Comparison of ENCODE assay signal across 8 cellular contexts in genomic region chr5:107671742-107672211, GRCh38. TPM values are rescaled to one million over a fixed set of nuclear protein-coding genes. Genes with fewer than 3 reads are reported as not detected.
DNase-seq lines count a peak whose midpoint lies in the region; ATAC-seq and TF ChIP-seq lines count a peak whose summit lies in the region.

No MANE protein-coding gene starts in this region.

- 0 out of 2 replicates have a peak overlapping the region, but pooled peaks have one; percentile 3 for H3K9ac ChIP-seq in Karpas-422 (ENCODE audit: low read length)

- H3K4me2 ChIP-seq in Karpas-422 (ENCODE audit: low read depth, low read length, poor library complexity, severe bottlenecking), result peak overlapping the region; percentile 73

- ATAC-seq in SK-N-SH treated with all-trans-retinoic acid at 6 μM for 48 hours, result peak; percentile 5
- ATAC-seq in naive thymus-derived CD8-positive, alpha-beta T cell, result no peak

- H3K4me3 ChIP-seq in Karpas-422 (ENCODE audit: low read length) (peak overlapping the region; percentile 58), epithelial cell of esophagus (ENCODE audit: low read length) (peak overlapping the region; percentile 90)

- H3K4me1 Mint-ChIP-seq in naive thymus-derived CD8-positive, alpha-beta T cell, result peaks cover 19 to 43% (median 31%) of the 10 kb centered on the region in 4 donors

- no peaks in the 10 kb centered on the region for H3K79me2 ChIP-seq in Karpas-422 (ENCODE audit: low read length)

- H4K20me1 ChIP-seq in Karpas-422 (ENCODE audit: insufficient read depth, low read depth, low read length), result no peaks in the 10 kb centered on the region

- H3K9me3 ChIP-seq in Karpas-422 (ENCODE audit: low read length), result no peaks in the 10 kb centered on the region

- H3K9me3 Mint-ChIP-seq in naive thymus-derived CD8-positive, alpha-beta T cell, result peaks cover 0 to 2% (median 0%) of the 10 kb centered on the region in 9 donors

- H3K27ac ChIP-seq in Karpas-422 (ENCODE audit: low read length), result no peak overlapping the region

- no peaks in the 10 kb centered on the region for H3K36me3 ChIP-seq in Karpas-422 (ENCODE audit: insufficient read depth, low read length)

- no peak for TF ChIP-seq CTCF in epithelial cell of esophagus (IDR thresholded peaks at IDR 0.05; ENCODE audit: insufficient read depth, low read depth, low read length, missing control alignments)

- no peaks in the 10 kb centered on the region; the same call in 1 of the 2 replicates for H3K27me3 ChIP-seq in Karpas-422 (ENCODE audit: low read length)

- POLR2A ChIA-PET in naive thymus-derived CD8-positive, alpha-beta T cell (lab: Charles Lee), result no interaction called here

- peak overlapping the region in 1 of 10 donors; percentile 10 for H3K27ac Mint-ChIP-seq in naive thymus-derived CD8-positive, alpha-beta T cell

- peaks cover 17% of the 10 kb centered on the region for H3K4me1 ChIP-seq in Karpas-422 (ENCODE audit: low read length)

- no peaks in the 10 kb centered on the region for H3K9me2 ChIP-seq in Karpas-422 (replicated peaks; ENCODE audit: insufficient read depth, low read length)

- no peak overlapping the region for H2AFZ ChIP-seq in Karpas-422 (ENCODE audit: low read length)

- H3K27me3 Mint-ChIP-seq in naive thymus-derived CD8-positive, alpha-beta T cell, result peaks cover 35 to 82% (median 61%) of the 10 kb centered on the region in 5 donors

- peak overlapping the region; percentile 79 to 97 (median 82) for H3K4me3 Mint-ChIP-seq in naive thymus-derived CD8-positive, alpha-beta T cell

- DNase-seq in NCI-H510A treated with DMSO at 0.1 percent for 48 hours (lab: John Stamatoyannopoulos, UW), result peak; percentile 14
- no peak for DNase-seq in NCI-H510A (lab: John Stamatoyannopoulos, UW)
- no peak for DNase-seq in Karpas-422
- DNase-seq in epithelial cell of esophagus (ENCODE audit: low read depth), result peak; percentile 91
- no peak for DNase-seq in naive thymus-derived CD8-positive, alpha-beta T cell
- DNase-seq in stimulated activated CD4-positive, alpha-beta T cell treated with anti-CD3 and anti-CD28 coated beads, Interleukin-4, amount 100 ng/mL, for 1 hour, result no peak
- DNase-seq in cortex of kidney (lab: John Stamatoyannopoulos, UW), result no peak

- peaks cover 0 to 6% (median 0%) of the 10 kb centered on the region in 3 donors for H3K36me3 Mint-ChIP-seq in naive thymus-derived CD8-positive, alpha-beta T cell

TF ChIP-seq in SK-N-SH treated with all-trans-retinoic acid at 6 μM for 48 hours, 23 proteins besides CTCF, POLR2A, EP300 and RAD21:
- TF ChIP-seq ZNF8 (CRISPR knock-in tag; IDR thresholded peaks at IDR 0.05), result no peak
- TF ChIP-seq, protein P1, sequence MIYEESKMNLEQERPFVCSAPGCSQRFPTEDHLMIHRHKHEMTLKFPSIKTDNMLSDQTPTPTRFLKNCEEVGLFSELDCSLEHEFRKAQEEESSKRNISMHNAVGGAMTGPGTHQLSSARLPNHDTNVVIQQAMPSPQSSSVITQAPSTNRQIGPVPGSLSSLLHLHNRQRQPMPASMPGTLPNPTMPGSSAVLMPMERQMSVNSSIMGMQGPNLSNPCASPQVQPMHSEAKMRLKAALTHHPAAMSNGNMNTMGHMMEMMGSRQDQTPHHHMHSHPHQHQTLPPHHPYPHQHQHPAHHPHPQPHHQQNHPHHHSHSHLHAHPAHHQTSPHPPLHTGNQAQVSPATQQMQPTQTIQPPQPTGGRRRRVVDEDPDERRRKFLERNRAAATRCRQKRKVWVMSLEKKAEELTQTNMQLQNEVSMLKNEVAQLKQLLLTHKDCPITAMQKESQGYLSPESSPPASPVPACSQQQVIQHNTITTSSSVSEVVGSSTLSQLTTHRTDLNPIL (CRISPR knock-in tag; IDR thresholded peaks at IDR 0.05; ENCODE audit: low read depth), result no peak
- TF ChIP-seq TOX (CRISPR knock-in tag; IDR thresholded peaks at IDR 0.05; ENCODE audit: borderline replicate concordance), result no peak
- no peak for TF ChIP-seq CSDC2 (CRISPR knock-in tag; IDR thresholded peaks at IDR 0.05)
- no peak for TF ChIP-seq ZNF565 (CRISPR knock-in tag; conservative IDR thresholded peaks at IDR 0.05; ENCODE audit: low read depth)
- no peak for TF ChIP-seq CSRNP3 (CRISPR knock-in tag; IDR thresholded peaks at IDR 0.05)
- TF ChIP-seq, protein P2, sequence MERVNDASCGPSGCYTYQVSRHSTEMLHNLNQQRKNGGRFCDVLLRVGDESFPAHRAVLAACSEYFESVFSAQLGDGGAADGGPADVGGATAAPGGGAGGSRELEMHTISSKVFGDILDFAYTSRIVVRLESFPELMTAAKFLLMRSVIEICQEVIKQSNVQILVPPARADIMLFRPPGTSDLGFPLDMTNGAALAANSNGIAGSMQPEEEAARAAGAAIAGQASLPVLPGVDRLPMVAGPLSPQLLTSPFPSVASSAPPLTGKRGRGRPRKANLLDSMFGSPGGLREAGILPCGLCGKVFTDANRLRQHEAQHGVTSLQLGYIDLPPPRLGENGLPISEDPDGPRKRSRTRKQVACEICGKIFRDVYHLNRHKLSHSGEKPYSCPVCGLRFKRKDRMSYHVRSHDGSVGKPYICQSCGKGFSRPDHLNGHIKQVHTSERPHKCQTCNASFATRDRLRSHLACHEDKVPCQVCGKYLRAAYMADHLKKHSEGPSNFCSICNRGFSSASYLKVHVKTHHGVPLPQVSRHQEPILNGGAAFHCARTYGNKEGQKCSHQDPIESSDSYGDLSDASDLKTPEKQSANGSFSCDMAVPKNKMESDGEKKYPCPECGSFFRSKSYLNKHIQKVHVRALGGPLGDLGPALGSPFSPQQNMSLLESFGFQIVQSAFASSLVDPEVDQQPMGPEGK (CRISPR knock-in tag; IDR thresholded peaks at IDR 0.05; ENCODE audit: borderline replicate concordance), result no peak
- TF ChIP-seq ESRRG (CRISPR knock-in tag; IDR thresholded peaks at IDR 0.05), result no peak
- TF ChIP-seq RARB (CRISPR knock-in tag; IDR thresholded peaks at IDR 0.05), result no peak
- TF ChIP-seq TCF4 (CRISPR knock-in tag; IDR thresholded peaks at IDR 0.05; ENCODE audit: borderline replicate concordance), result no peak
- no peak for TF ChIP-seq ARNTL (CRISPR knock-in tag; IDR thresholded peaks at IDR 0.05; ENCODE audit: borderline replicate concordance, low read depth)
- TF ChIP-seq SNAI2 (CRISPR knock-in tag; IDR thresholded peaks at IDR 0.05), result no peak

RNA-seq across cellular contexts. Expression of gene EFNA5, which starts 1.0 kb away (rescaled TPM):
- not detected in 2 replicates for total RNA-seq in Karpas-422 (2014; rRNA removed; shearing (Covaris generic); ENCODE audit: low replicate concordance)
- total RNA-seq in naive thymus-derived CD8-positive, alpha-beta T cell, result not detected
- under 1 TPM in 1 of 3 donors, not detected in 2; 0.03 TPM for polyA plus RNA-seq in naive thymus-derived CD8-positive, alpha-beta T cell

Comparison
In these comparisons a context has a peak if more than half of its experiments do, and no peak if none do; other contexts are left out.
1. DNase-seq: peak in NCI-H510A treated with DMSO at 0.1 percent for 48 hours (single experiment) and epithelial cell of esophagus (single experiment); none in NCI-H510A (single experiment), Karpas-422 (single experiment), naive thymus-derived CD8-positive, alpha-beta T cell (0 of 10), stimulated activated CD4-positive, alpha-beta T cell treated with anti-CD3 and anti-CD28 coated beads, Interleukin-4, amount 100 ng/mL, for 1 hour (single experiment) and cortex of kidney (single experiment).